Comparison of ENCODE assay signal across 9 cellular contexts in the genomic region with DNA sequence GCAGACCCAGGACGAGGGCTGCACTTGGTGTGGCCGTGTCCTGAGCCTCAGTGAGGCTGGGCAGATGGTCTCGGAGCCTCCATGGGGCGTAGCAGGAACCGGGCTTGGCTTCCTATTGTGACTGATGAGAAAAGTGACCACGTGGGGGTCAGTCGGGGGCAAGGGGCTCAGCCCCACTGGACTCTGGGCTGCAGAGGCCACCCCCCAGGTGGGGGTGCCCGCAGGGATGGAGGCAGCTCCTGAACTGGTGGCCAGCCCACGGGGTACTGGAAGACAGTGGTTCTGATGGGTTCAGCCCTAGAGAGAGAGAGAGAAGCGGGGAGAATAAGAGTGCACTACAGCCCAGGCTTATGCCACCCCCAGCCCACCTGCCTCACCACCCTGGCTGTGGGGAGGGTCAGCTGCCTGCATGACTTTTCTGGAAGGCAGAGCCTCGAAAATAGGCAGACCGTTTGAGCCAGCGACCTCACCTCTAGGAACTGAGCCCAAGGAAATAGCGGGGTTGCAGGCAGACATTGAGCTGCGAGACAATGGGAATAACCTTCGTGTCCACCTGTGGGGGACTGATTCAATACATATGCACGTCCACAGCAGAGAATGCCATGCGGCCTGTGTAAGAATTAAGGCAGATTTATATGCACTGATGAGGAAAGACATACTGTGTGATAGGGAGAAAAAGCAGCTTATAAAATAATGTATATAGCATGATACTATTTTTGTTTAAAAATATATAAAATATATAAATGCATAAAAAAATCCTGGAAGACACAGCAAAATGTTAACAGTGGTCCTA. TPM values are rescaled to one million over a fixed set of nuclear protein-coding genes. Genes with fewer than 3 reads are reported as not detected.
"Had no signal": no experiment of that assay in that cellular context is flagged by ENCODE, and none has a peak within 500 bp of the region (broad histone marks: within the 10 kb centered on the region; RNA-seq: fewer than 3 reads in every experiment).

No MANE protein-coding gene starts in this region.

- H3K27ac ChIP-seq: HL-60, KMS-11 had no signal

- DNase-seq: GOT3, H9, HCEC 1CT, HFFc6, KBM-7 had no signal

- H3K4me1 Mint-ChIP-seq: IgD-negative memory B cell had no signal

- H3K36me3 Mint-ChIP-seq: IgD-negative memory B cell had no signal

- H3K9me3 Mint-ChIP-seq: H9, HFFc6, IgD-negative memory B cell had no signal

- H3K27ac Mint-ChIP-seq: H9, HFFc6, IgD-negative memory B cell had no signal

- H3K4me3 Mint-ChIP-seq: H9, HFFc6, IgD-negative memory B cell had no signal

- H3K9ac ChIP-seq: KMS-11 had no signal

- ATAC-seq: HepG2 had no signal

- H3K4me2 ChIP-seq: KMS-11 had no signal

RNA-seq across cellular contexts. Expression of a gene that starts 11.5 kb away (rescaled TPM):
- total RNA-seq: HepG2, HFFc6 had no signal
